ENCODE assay signal across 23 cellular contexts in the genomic region with DNA sequence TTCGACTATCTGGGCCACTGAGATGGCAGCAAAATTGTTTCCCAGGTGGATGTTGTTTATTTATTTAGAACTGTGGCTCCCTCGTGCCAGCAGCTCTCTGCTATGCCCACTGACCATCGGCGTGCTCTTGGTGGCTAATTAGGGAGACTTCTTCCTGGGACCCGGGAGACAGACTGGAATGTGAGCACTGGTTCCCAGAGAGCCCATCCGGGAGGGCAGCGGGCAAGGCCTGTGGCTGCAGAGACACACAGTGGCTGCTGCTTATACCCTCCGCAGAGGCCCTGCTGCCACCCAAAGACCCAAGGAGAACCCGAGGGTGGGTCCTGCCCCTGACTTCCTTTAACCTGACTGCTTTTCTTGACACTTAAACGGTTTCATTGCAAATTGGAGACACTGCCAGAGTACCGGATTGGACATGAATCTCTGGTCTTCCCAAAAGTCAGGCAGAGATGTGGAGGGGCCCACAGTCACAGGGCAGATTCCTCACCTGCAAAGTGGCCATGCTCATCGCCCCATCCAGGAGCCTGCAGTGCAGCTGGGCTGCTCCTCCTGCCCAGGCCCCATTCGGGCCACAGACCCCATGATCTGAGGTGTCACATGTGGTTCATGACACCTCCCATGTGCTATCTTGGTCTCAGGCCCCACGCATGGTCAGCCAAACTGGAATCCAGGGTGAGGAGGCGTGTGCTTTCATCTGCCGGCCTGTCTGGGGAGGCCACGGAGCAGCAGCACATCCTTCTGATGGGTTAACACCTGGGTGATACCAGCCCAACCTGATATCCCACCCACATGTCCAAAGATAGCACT. TPM values are rescaled to one million over a fixed set of nuclear protein-coding genes. Genes with fewer than 3 reads are reported as not detected.
DNase-seq lines count a peak whose midpoint lies in the region; ATAC-seq, FAIRE-seq and TF ChIP-seq lines count a peak whose summit lies in the region.
"Had no signal": no experiment of that assay in that cellular context is flagged by ENCODE, and none has a peak within 500 bp of the region (broad histone marks: within the 10 kb centered on the region; RNA-seq: fewer than 3 reads in every experiment).

No MANE protein-coding gene starts in this region.

- POLR2A ChIA-PET in CD8-positive, alpha-beta memory T cell (lab: Charles Lee), result interaction anchor here (0.9 to 1.3 kb wide), 3 partner anchors 10 to 32 kb away, joined by 3 to 9 read pairs (median 4); no protein-coding TSS in a partner anchor

- intact Hi-C loops in kidney (cut with DNase I) (no loop called here), body of pancreas (cut with DNase I) (no loop called here), Right ventricle myocardium superior (cut with DNase I) (no loop called here)

- ATAC-seq in omental fat pad (ENCODE audit: low FRiP score) (peak; percentile 7), body of pancreas (no peak), Right ventricle myocardium superior (ENCODE audit: poor library complexity) (no peak), GM21381 (IDR thresholded peaks at IDR 0.05; ENCODE audit: unreplicated experiment) (no peak)

- H3K9me3 Mint-ChIP-seq in CD8-positive, alpha-beta memory T cell, result no peaks in the 10 kb centered on the region
- H3K9me3 Mint-ChIP-seq: stimulated activated naive CD8-positive, alpha-beta T cell treated with anti-CD3 and anti-CD28 coated beads, Interleukin-15, Interleukin-2, amounts not matched to agents 100 ng/mL and 50 ng/mL, for 24 hours; type B pancreatic cell had no signal

- no peak for FAIRE-seq in kidney (lab: Jason Lieb, UNC)

- no peaks in the 10 kb centered on the region for H3K27me3 Mint-ChIP-seq in CD8-positive, alpha-beta memory T cell
- H3K27me3 Mint-ChIP-seq: stimulated activated naive CD8-positive, alpha-beta T cell treated with anti-CD3 and anti-CD28 coated beads, Interleukin-15, Interleukin-2, amounts not matched to agents 100 ng/mL and 50 ng/mL, for 24 hours had no signal

- peak overlapping the region in 7 of 8 donors; percentile 15 to 85 (median 46) for H3K27ac Mint-ChIP-seq in CD8-positive, alpha-beta memory T cell
- H3K27ac Mint-ChIP-seq: stimulated activated naive CD8-positive, alpha-beta T cell treated with anti-CD3 and anti-CD28 coated beads, Interleukin-15, Interleukin-2, amounts not matched to agents 100 ng/mL and 50 ng/mL, for 24 hours; type B pancreatic cell had no signal

- no peaks in the 10 kb centered on the region for H3K9me3 ChIP-seq in CD8-positive, alpha-beta memory T cell (ENCODE audit: low read length)
- no peaks in the 10 kb centered on the region for H3K9me3 ChIP-seq in kidney (ENCODE audit: control insufficient read depth in 1 of 2, low read length in 2 of 2)
- no peaks in the 10 kb centered on the region for H3K9me3 ChIP-seq in body of pancreas
- H3K9me3 ChIP-seq: adrenal gland, Caco-2 had no signal

- H3K36me3 ChIP-seq in CD8-positive, alpha-beta memory T cell (ENCODE audit: insufficient read depth, low read length), result peaks cover 24% of the 10 kb centered on the region
- H3K36me3 ChIP-seq in kidney (ENCODE audit: control insufficient read depth in 1 of 2, insufficient read depth in 2 of 2, low read length in 2 of 2) (no peaks in the 10 kb centered on the region), body of pancreas (replicated peaks in 1 of 2; ENCODE audit: insufficient read depth in 1 of 2, low read depth in 2 of 2) (peaks cover 0 to 4% of the 10 kb centered on the region in 2 donors)
- H3K36me3 ChIP-seq: adrenal gland had no signal

- no peak for DNase-seq in CD8-positive, alpha-beta memory T cell
- DNase-seq in SW480 (ENCODE audit: low spot score) (peak; percentile 43), kidney (peak; percentile 66), omental fat pad (ENCODE audit: low spot score) (no peak), body of pancreas (no peak), Right ventricle myocardium superior (no peak)
- no peak for DNase-seq in activated CD8-positive, alpha-beta memory T cell treated with anti-CD3 and anti-CD28 coated beads, Interleukin-2, amount 50 U/mL, for 4 hours
- DNase-seq: activated CD4-positive, alpha-beta T cell treated with anti-CD3 and anti-CD28 coated beads for 4 hours; activated effector memory CD4-positive, alpha-beta T cell treated with Interleukin-2 at 50 U/mL for 16 hours; adrenal gland; Caco-2; dermis blood vessel endothelial cell; EL; NCI-H1417 treated with DMSO at 0.1 percent for 48 hours; NCI-H524; stimulated activated CD4-positive, alpha-beta T cell treated with anti-CD3 and anti-CD28 coated beads, Interleukin-1b, Interleukin-23, amount 100 ng/mL, for 48 hours; T1000 had no signal

- H3K4me3 ChIP-seq in CD8-positive, alpha-beta memory T cell (ENCODE audit: low read length), result no peak overlapping the region
- no peak overlapping the region for H3K4me3 ChIP-seq in kidney (ENCODE audit: low read length in 2 of 2)
- H3K4me3 ChIP-seq in body of pancreas, result no peak overlapping the region
- H3K4me3 ChIP-seq: adrenal gland had no signal

- H3K4me1 Mint-ChIP-seq in CD8-positive, alpha-beta memory T cell, result peaks cover 15 to 39% (median 21%) of the 10 kb centered on the region in 3 donors

- no peaks in the 10 kb centered on the region for H3K27me3 ChIP-seq in CD8-positive, alpha-beta memory T cell (ENCODE audit: insufficient read depth, low read length, poor library complexity, severe bottlenecking)
- H3K27me3 ChIP-seq in body of pancreas, result no peaks in the 10 kb centered on the region
- H3K27me3 ChIP-seq: adrenal gland had no signal

- no peak overlapping the region for H3K27ac ChIP-seq in CD8-positive, alpha-beta memory T cell (ENCODE audit: low read depth, low read length)
- no peak overlapping the region for H3K27ac ChIP-seq in kidney (ENCODE audit: low read depth in 2 of 2, low read length in 2 of 2)
- H3K27ac ChIP-seq in body of pancreas, result no peak overlapping the region
- H3K27ac ChIP-seq: adrenal gland had no signal

- 64 to 73% methylated on average over 9 to 17 of the region's 17 CpGs for WGBS in body of pancreas, 2 donors

- H3K36me3 Mint-ChIP-seq in CD8-positive, alpha-beta memory T cell, result peaks cover 0 to 52% (median 5%) of the 10 kb centered on the region in 3 donors
- H3K36me3 Mint-ChIP-seq: type B pancreatic cell had no signal

- no peak for TF ChIP-seq POLR2A in body of pancreas (IDR thresholded peaks at IDR 0.05)

- H3K4me1 ChIP-seq in CD8-positive, alpha-beta memory T cell (ENCODE audit: insufficient read depth, low read length), result peaks cover 23% of the 10 kb centered on the region
- H3K4me1 ChIP-seq in kidney (ENCODE audit: control insufficient read depth in 1 of 2, insufficient read depth in 1 of 2, low read depth in 1 of 2, low read length in 2 of 2), result peaks cover 0 to 3% of the 10 kb centered on the region in 2 donors
- H3K4me1 ChIP-seq in body of pancreas, result no peaks in the 10 kb centered on the region
- H3K4me1 ChIP-seq: adrenal gland, Caco-2 had no signal

- TF ChIP-seq CTCF in kidney (IDR thresholded peaks at IDR 0.05; ENCODE audit: borderline replicate concordance, extremely low read depth, insufficient read depth), result no peak
- TF ChIP-seq CTCF in omental fat pad (IDR thresholded peaks at IDR 0.05), result no peak
- no peak for TF ChIP-seq CTCF in body of pancreas (IDR thresholded peaks at IDR 0.05)

- no peak overlapping the region for H3K4me3 Mint-ChIP-seq in CD8-positive, alpha-beta memory T cell
- H3K4me3 Mint-ChIP-seq: stimulated activated naive CD8-positive, alpha-beta T cell treated with anti-CD3 and anti-CD28 coated beads, Interleukin-15, Interleukin-2, amounts not matched to agents 100 ng/mL and 50 ng/mL, for 24 hours; type B pancreatic cell had no signal

- H3K9ac ChIP-seq in kidney (ENCODE audit: low read length in 2 of 2), result no peak overlapping the region

- CTCF ChIA-PET in CD8-positive, alpha-beta memory T cell (lab: Charles Lee), result interaction anchor here (1.4 to 19.6 kb wide), 8 partner anchors 9 to 72 kb away, joined by 3 to 525 read pairs (median 6); no protein-coding TSS in a partner anchor

RNA-seq across cellular contexts. Expression of gene MATN1, which starts 5.7 kb away (rescaled TPM):
- total RNA-seq in CD8-positive, alpha-beta memory T cell, result under 1 TPM; 0.59 to 0.91 TPM
- polyA plus RNA-seq in CD8-positive, alpha-beta memory T cell, result not detected
- 0.13 TPM for total RNA-seq in kidney
- polyA plus RNA-seq in kidney (ENCODE audit: insufficient read depth, low read depth, low replicate concordance), result not detected
- total RNA-seq in omental fat pad, result under 1 TPM in 2 of 4 donors, not detected in 2; 0.28 to 0.84 TPM
- total RNA-seq in body of pancreas, result under 1 TPM in 1 of 2 donors, not detected in 1; 0.33 TPM
- total RNA-seq in Right ventricle myocardium superior, result not detected
- total RNA-seq: Caco-2, fibroblast of villous mesenchyme, M059J had no signal
- polyA plus RNA-seq: liver had no signal

RNA-seq across cellular contexts. Expression of gene LAPTM5, which starts 28.5 kb away (rescaled TPM):
- 100 to 1,000 TPM; 204 to 206 TPM for total RNA-seq in CD8-positive, alpha-beta memory T cell
- polyA plus RNA-seq in CD8-positive, alpha-beta memory T cell, result 589 TPM
- total RNA-seq in kidney (108 TPM), omental fat pad (100 to 1,000 TPM in 3 of 4 donors, 10 to 100 TPM in 1; 87.4 to 327 (median 154) TPM), body of pancreas (10 to 100 TPM in 1 of 2 donors, 1 to 10 TPM in 1; 6.3 to 25.2 TPM), Right ventricle myocardium superior (19.5 TPM)
- 23.5 TPM for polyA plus RNA-seq in kidney (ENCODE audit: insufficient read depth, low read depth, low replicate concordance)
- total RNA-seq: Caco-2, fibroblast of villous mesenchyme had no signal

Comparison
In these comparisons a context has a peak if more than half of its experiments do, and no peak if none do; other contexts are left out.
1. DNase-seq: peak in SW480 (single experiment) and kidney (single experiment); none in CD8-positive, alpha-beta memory T cell (0 of 5), omental fat pad (single experiment), body of pancreas (0 of 4), Right ventricle myocardium superior (single experiment) and activated CD8-positive, alpha-beta memory T cell treated with anti-CD3 and anti-CD28 coated beads, Interleukin-2, amount 50 U/mL, for 4 hours (single experiment).